ENCODE assay signal across 15 cellular contexts in genomic region chr2:22078701-22079100, GRCh38.
A peak's percentile ranks its signal among the peaks of the same experiment; 100 is the strongest.
DNase-seq lines count a peak whose midpoint lies in the region; FAIRE-seq and TF ChIP-seq lines count a peak whose summit lies in the region.
"Had no signal": no experiment of that assay in that cellular context is flagged by ENCODE, and none has a peak within 500 bp of the region (broad histone marks: within the 10 kb centered on the region; RNA-seq: fewer than 3 reads in every experiment).

No MANE protein-coding gene starts in this region.

- peaks cover 0 to 22% (median 8%) of the 10 kb centered on the region in 5 donors for H3K9me3 Mint-ChIP-seq in CD8-positive, alpha-beta memory T cell

- H3K79me1 ChIP-seq in H1 (ENCODE audit: low read depth, low read length) (no peaks in the 10 kb centered on the region), mesendoderm (ENCODE audit: low read length) (no peaks in the 10 kb centered on the region)

- POLR2A ChIA-PET in H1 (lab: Charles Lee; ENCODE audit: partially characterized antibody), result no interaction called here
- POLR2A ChIA-PET in CD8-positive, alpha-beta memory T cell (lab: Charles Lee), result no interaction called here

- H2AFZ ChIP-seq in H1 (ENCODE audit: low read length), result 0 out of 2 replicates have a peak overlapping the region, but pooled peaks have one; percentile 36

- H3K27me3 ChIP-seq in NT2/D1 (ENCODE audit: insufficient read depth, insufficient read length) (no peaks in the 10 kb centered on the region), H1 (replicated peaks in 1 of 4; ENCODE audit: control insufficient read depth in 3 of 4, extremely low read depth in 1 of 4, insufficient read depth in 3 of 4, low read length in 3 of 4) (no peaks in the 10 kb centered on the region), mesendoderm (ENCODE audit: insufficient read depth, low read length, poor library complexity) (no peaks in the 10 kb centered on the region)
- no peaks in the 10 kb centered on the region for H3K27me3 ChIP-seq in CD8-positive, alpha-beta memory T cell (ENCODE audit: insufficient read depth, low read length, poor library complexity, severe bottlenecking)

- no peak overlapping the region for H2AK5ac ChIP-seq in H1 (ENCODE audit: low read depth, low read length)
- no peak overlapping the region for H2AK5ac ChIP-seq in mesendoderm (ENCODE audit: low read length)

- no peak overlapping the region for H3K23ac ChIP-seq in H1 (ENCODE audit: insufficient read length)
- no peak overlapping the region for H3K23ac ChIP-seq in mesendoderm (ENCODE audit: low read length)

- no peak overlapping the region for H3K4me3 Mint-ChIP-seq in CD8-positive, alpha-beta memory T cell
- H3K4me3 Mint-ChIP-seq: CD14-positive monocyte; CD8-positive, alpha-beta T cell had no signal

- H3K27me3 Mint-ChIP-seq in CD8-positive, alpha-beta memory T cell, result no peaks in the 10 kb centered on the region

- H3K4me3 ChIP-seq in NT2/D1 (ENCODE audit: insufficient read length, low read depth), result no peak overlapping the region
- H3K4me3 ChIP-seq in H1 (ENCODE audit: extremely low read depth in 1 of 4, insufficient read depth in 2 of 4, low read depth in 3 of 4, low read length in 4 of 4), result no peak overlapping the region
- H3K4me3 ChIP-seq in mesendoderm (ENCODE audit: low read length), result no peak overlapping the region
- no peak overlapping the region for H3K4me3 ChIP-seq in CD8-positive, alpha-beta memory T cell (ENCODE audit: low read length)
- H3K4me3 ChIP-seq: A549 had no signal

- no peak for TF ChIP-seq POLR2A in H1 (IDR thresholded peaks at IDR 0.05; ENCODE audit: control extremely low read depth in 1 of 2, low read depth in 2 of 2, low read length in 2 of 2)

- no peak overlapping the region for H3K14ac ChIP-seq in H1 (ENCODE audit: insufficient read length)

- H2BK15ac ChIP-seq in H1 (ENCODE audit: low read length), result no peak overlapping the region
- H2BK15ac ChIP-seq in mesendoderm (replicated peaks; ENCODE audit: low read depth), result no peak overlapping the region

- no peaks in the 10 kb centered on the region for H3K23me2 ChIP-seq in H1 (ENCODE audit: low read depth, low read length)

- H2BK120ac ChIP-seq in H1 (replicated peaks; ENCODE audit: low read depth, low read length) (no peak overlapping the region), mesendoderm (ENCODE audit: low read depth, low read length) (no peak overlapping the region)

- H3K79me2 ChIP-seq in H1 (ENCODE audit: control insufficient read depth in 1 of 2, insufficient read depth in 2 of 2, low read length in 2 of 2), result no peaks in the 10 kb centered on the region
- H3K79me2 ChIP-seq in mesendoderm (ENCODE audit: control insufficient read depth, insufficient read depth, low read length), result no peaks in the 10 kb centered on the region

- no peak for TF ChIP-seq RAD21 in H1 (IDR thresholded peaks at IDR 0.05 in 1 of 2, conservative IDR thresholded peaks at IDR 0.05 in 1 of 2; ENCODE audit: low read depth in 2 of 2, low read length in 2 of 2)

- no peak overlapping the region for H3K27ac Mint-ChIP-seq in CD8-positive, alpha-beta memory T cell
- H3K27ac Mint-ChIP-seq: CD14-positive monocyte; CD8-positive, alpha-beta T cell had no signal

- H3K4ac ChIP-seq in H1 (replicated peaks; ENCODE audit: insufficient read length, low read depth, low read length) (no peak overlapping the region), mesendoderm (ENCODE audit: low read depth, low read length) (no peak overlapping the region)

- H3K4me2 ChIP-seq in H1 (ENCODE audit: insufficient read depth in 1 of 2, low read depth in 2 of 2, low read length in 2 of 2), result 0 out of 4 replicates have a peak overlapping the region, but pooled peaks of 1 of the 2 experiments have one; percentile 19
- no peak overlapping the region for H3K4me2 ChIP-seq in mesendoderm (ENCODE audit: low read length)
- H3K4me2 ChIP-seq: A549 had no signal

- no peaks in the 10 kb centered on the region for H3K36me3 ChIP-seq in NT2/D1 (ENCODE audit: insufficient read depth, insufficient read length, low read length)
- H3K36me3 ChIP-seq in H1 (ENCODE audit: control insufficient read depth in 2 of 4, insufficient read depth in 4 of 4, low read length in 3 of 4), result no peaks in the 10 kb centered on the region
- H3K36me3 ChIP-seq in mesendoderm (ENCODE audit: control insufficient read depth, insufficient read depth, low read length), result no peaks in the 10 kb centered on the region
- no peaks in the 10 kb centered on the region for H3K36me3 ChIP-seq in CD8-positive, alpha-beta memory T cell (ENCODE audit: insufficient read depth, low read length)

- no peak for TF ChIP-seq CTCF in H1 (IDR thresholded peaks at IDR 0.05; ENCODE audit: control extremely low read depth in 1 of 3, insufficient read depth in 1 of 3, low read depth in 1 of 3, low read length in 3 of 3)

- DNase-seq in NT2/D1 (ENCODE audit: low read depth, low spot score), result peak; percentile 1
- DNase-seq in H1 (ENCODE audit: low read depth in 1 of 2, low spot score in 2 of 2), result no peak
- DNase-seq in mesendoderm, result peak; percentile 24
- no peak for DNase-seq in T-helper 9 cell
- no peak for DNase-seq in dedifferentiated amniotic fluid mesenchymal stem cell (ENCODE audit: extremely low spot score)
- no peak for DNase-seq in COR-L47 (lab: John Stamatoyannopoulos, UW)
- DNase-seq in CD8-positive, alpha-beta memory T cell, result no peak
- DNase-seq: CD8-positive, alpha-beta T cell; DMS53; GF-D8; H7; IMR-90; KBM-7 had no signal

- H4K5ac ChIP-seq in H1 (ENCODE audit: insufficient read length, low read depth, low read length) (no peak overlapping the region), mesendoderm (ENCODE audit: low read length) (no peak overlapping the region)

- H2BK12ac ChIP-seq in H1 (ENCODE audit: low read depth, low read length), result no peak overlapping the region

- no peak overlapping the region for H2BK5ac ChIP-seq in H1 (ENCODE audit: low read depth, low read length)
- H2BK5ac ChIP-seq in mesendoderm (ENCODE audit: low read length), result no peak overlapping the region

- no peak for TF ChIP-seq EP300 in H1 (IDR thresholded peaks at IDR 0.05; ENCODE audit: borderline replicate concordance in 1 of 2, low read depth in 2 of 2, low read length in 2 of 2)

- no peaks in the 10 kb centered on the region for H3K4me1 ChIP-seq in NT2/D1 (ENCODE audit: insufficient read depth, insufficient read length)
- no peaks in the 10 kb centered on the region for H3K4me1 ChIP-seq in H1 (replicated peaks in 1 of 4; ENCODE audit: control insufficient read depth in 3 of 4, insufficient read depth in 4 of 4, low read length in 3 of 4)
- H3K4me1 ChIP-seq in mesendoderm (ENCODE audit: control insufficient read depth, low read depth, low read length), result no peaks in the 10 kb centered on the region
- no peaks in the 10 kb centered on the region for H3K4me1 ChIP-seq in CD8-positive, alpha-beta memory T cell (ENCODE audit: insufficient read depth, low read length)
- H3K4me1 ChIP-seq: A549 had no signal

- no peak overlapping the region for H3K9ac ChIP-seq in NT2/D1 (ENCODE audit: insufficient read length, low read depth)
- no peak overlapping the region for H3K9ac ChIP-seq in H1 (replicated peaks in 1 of 4; ENCODE audit: extremely low read depth in 1 of 4, low read depth in 3 of 4, low read length in 3 of 4)
- no peak overlapping the region for H3K9ac ChIP-seq in mesendoderm (ENCODE audit: low read length)

- H3K27ac ChIP-seq in H1 (ENCODE audit: low read depth, low read length), result no peak overlapping the region
- no peak overlapping the region for H3K27ac ChIP-seq in mesendoderm (ENCODE audit: low read depth, low read length)
- H3K27ac ChIP-seq in CD8-positive, alpha-beta memory T cell (ENCODE audit: low read depth, low read length), result no peak overlapping the region
- H3K27ac ChIP-seq: A549 had no signal

- H3K56ac ChIP-seq in H1 (replicated peaks; ENCODE audit: insufficient read length, low read depth, low read length) (no peak overlapping the region), mesendoderm (ENCODE audit: low read length) (no peak overlapping the region)

- no peak overlapping the region for H4K8ac ChIP-seq in H1 (ENCODE audit: extremely low read depth, insufficient read depth, low read length)
- H4K8ac ChIP-seq in mesendoderm (ENCODE audit: low read depth, low read length), result no peak overlapping the region

- no peaks in the 10 kb centered on the region for H3K36me3 Mint-ChIP-seq in CD8-positive, alpha-beta memory T cell
- H3K36me3 Mint-ChIP-seq: CD14-positive monocyte; CD8-positive, alpha-beta T cell had no signal

- no peak overlapping the region for H4K91ac ChIP-seq in H1 (replicated peaks; ENCODE audit: insufficient read length, low read length)

- H3K18ac ChIP-seq in H1 (ENCODE audit: extremely low read depth, low read length), result no peak overlapping the region
- H3K18ac ChIP-seq in mesendoderm (ENCODE audit: low read length), result no peak overlapping the region

- H3K4me1 Mint-ChIP-seq in CD8-positive, alpha-beta memory T cell, result no peaks in the 10 kb centered on the region
- H3K4me1 Mint-ChIP-seq: CD14-positive monocyte had no signal

- peak; percentile 7 for FAIRE-seq in H1 (lab: Jason Lieb, UNC)
- FAIRE-seq: A549 had no signal

- CTCF ChIA-PET in H1 (lab: Charles Lee; ENCODE audit: partially characterized antibody), result no interaction called here
- CTCF ChIA-PET in CD8-positive, alpha-beta memory T cell (lab: Charles Lee), result no interaction called here

- no peaks in the 10 kb centered on the region for H3K9me3 ChIP-seq in NT2/D1 (ENCODE audit: insufficient read depth, low read length)
- no peaks in the 10 kb centered on the region for H3K9me3 ChIP-seq in H1 (ENCODE audit: insufficient read depth in 2 of 2, low read depth in 1 of 2, low read length in 1 of 2)
- H3K9me3 ChIP-seq in CD8-positive, alpha-beta memory T cell (ENCODE audit: low read length), result no peaks in the 10 kb centered on the region

- H4K20me1 ChIP-seq in H1 (replicated peaks in 1 of 2; ENCODE audit: control insufficient read depth in 1 of 2, insufficient read depth in 2 of 2, low read length in 2 of 2), result no peaks in the 10 kb centered on the region

- no peak overlapping the region for H2BK20ac ChIP-seq in H1 (ENCODE audit: low read length)

TF ChIP-seq in H1, 55 proteins besides CTCF, POLR2A, EP300 and RAD21:
- TF ChIP-seq FOSL1 (IDR thresholded peaks at IDR 0.05; ENCODE audit: insufficient read depth, low read depth, low read length), result no peak
- no peak for TF ChIP-seq KDM1A (IDR thresholded peaks at IDR 0.05; ENCODE audit: borderline replicate concordance, low read length)

Comparison
In these comparisons a context has a peak if more than half of its experiments do, and no peak if none do; other contexts are left out.
1. DNase-seq: peak in NT2/D1 (single experiment) and mesendoderm (single experiment); none in H1 (0 of 2), T-helper 9 cell (single experiment), dedifferentiated amniotic fluid mesenchymal stem cell (single experiment), COR-L47 (single experiment) and CD8-positive, alpha-beta memory T cell (0 of 5).